ENCODE assay signal across 15 cellular contexts in genomic region chr6:149169761-149170359, GRCh38.
DNase-seq lines count a peak whose midpoint lies in the region; ATAC-seq, FAIRE-seq and TF ChIP-seq lines count a peak whose summit lies in the region.
"Had no signal": no experiment of that assay in that cellular context is flagged by ENCODE, and none has a peak within 500 bp of the region (broad histone marks: within the 10 kb centered on the region; RNA-seq: fewer than 3 reads in every experiment).

No MANE protein-coding gene starts in this region.

- no peaks in the 10 kb centered on the region for H3K9me3 Mint-ChIP-seq in stimulated activated memory B cell treated with anti-CD40 and anti-IgM and Interleukin-4, amounts not matched to agents 10 μg/mL and 1 μg/mL and 100 μg/mL, for 72 hours

- peak overlapping the region; percentile 68 for H3K27ac Mint-ChIP-seq in stimulated activated memory B cell treated with anti-CD40 and anti-IgM and Interleukin-4, amounts not matched to agents 10 μg/mL and 1 μg/mL and 100 μg/mL, for 72 hours

- FAIRE-seq in H54 (lab: Jason Lieb, UNC), result peak; percentile 72

- no peak for ATAC-seq in stimulated activated memory B cell treated with anti-CD40 and anti-IgM and Interleukin-4, amounts not matched to agents 10 μg/mL and 1 μg/mL and 100 μg/mL, for 72 hours
- ATAC-seq in GM18907 (IDR thresholded peaks at IDR 0.05; ENCODE audit: unreplicated experiment), result no peak
- ATAC-seq: activated CD4-positive, CD25-positive, alpha-beta regulatory T cell treated with anti-CD3 and anti-CD28 coated beads, Interleukin-2, amount 50 U/mL, for 24 hours had no signal

- H3K36me3 Mint-ChIP-seq in stimulated activated memory B cell treated with anti-CD40 and anti-IgM and Interleukin-4, amounts not matched to agents 10 μg/mL and 1 μg/mL and 100 μg/mL, for 72 hours, result no peaks in the 10 kb centered on the region

- no peaks in the 10 kb centered on the region for H3K36me3 ChIP-seq in SJSA1

- H3K27me3 Mint-ChIP-seq in stimulated activated memory B cell treated with anti-CD40 and anti-IgM and Interleukin-4, amounts not matched to agents 10 μg/mL and 1 μg/mL and 100 μg/mL, for 72 hours, result peaks cover 16% of the 10 kb centered on the region

- H3K4me1 Mint-ChIP-seq in stimulated activated memory B cell treated with anti-CD40 and anti-IgM and Interleukin-4, amounts not matched to agents 10 μg/mL and 1 μg/mL and 100 μg/mL, for 72 hours, result peaks cover 28% of the 10 kb centered on the region

- H3K27ac ChIP-seq in SJSA1, result peak overlapping the region; percentile 21; the same call in 1 of the 2 replicates

- no peak for TF ChIP-seq POLR2A in H54 (IDR thresholded peaks at IDR 0.05; ENCODE audit: low read depth, low read length)

- H3K4me3 Mint-ChIP-seq in stimulated activated memory B cell treated with anti-CD40 and anti-IgM and Interleukin-4, amounts not matched to agents 10 μg/mL and 1 μg/mL and 100 μg/mL, for 72 hours, result no peak overlapping the region

- H3K4me1 ChIP-seq in SJSA1 (replicated peaks), result peaks cover 32% of the 10 kb centered on the region

- DNase-seq in H54 (ENCODE audit: insufficient read length, low spot score) (peak; percentile 51), SJSA1 (ENCODE audit: low read depth in 1 of 2, low spot score in 2 of 2) (peak; percentile 54 to 56), fibroblast of peridontal ligament (ENCODE audit: extremely low read depth) (peak; percentile 59), SK-N-DZ (ENCODE audit: low spot score) (no peak), DMS153 (lab: John Stamatoyannopoulos, UW) (no peak)
- no peak for DNase-seq in stimulated activated CD4-positive, alpha-beta T cell treated with anti-CD3 and anti-CD28 coated beads, Interleukin-2, amount 100 ng/mL, for 24 hours
- DNase-seq: activated naive CD4-positive, alpha-beta T cell treated with Interleukin-2 at 50 U/mL for 16 hours; cortex of kidney; DMS53; Kasumi-1; RPMI8226; stimulated activated CD4-positive, alpha-beta T cell treated with anti-CD3 and anti-CD28 coated beads, Interleukin-4, amount 100 ng/mL, for 1 hour had no signal

- no peaks in the 10 kb centered on the region for H3K27me3 ChIP-seq in SJSA1 (replicated peaks)

- H3K9me3 ChIP-seq in SJSA1 (replicated peaks), result no peaks in the 10 kb centered on the region

- H3K4me3 ChIP-seq in SJSA1, result no peak overlapping the region

Comparison
In these comparisons a context has a peak if more than half of its experiments do, and no peak if none do; other contexts are left out.
1. DNase-seq: peak in H54 (single experiment), SJSA1 (2 of 2) and fibroblast of peridontal ligament (single experiment); none in SK-N-DZ (single experiment), stimulated activated CD4-positive, alpha-beta T cell treated with anti-CD3 and anti-CD28 coated beads, Interleukin-2, amount 100 ng/mL, for 24 hours (0 of 2) and DMS153 (single experiment).